Comparison of ENCODE assay signal across 36 cellular contexts in the genomic region with DNA sequence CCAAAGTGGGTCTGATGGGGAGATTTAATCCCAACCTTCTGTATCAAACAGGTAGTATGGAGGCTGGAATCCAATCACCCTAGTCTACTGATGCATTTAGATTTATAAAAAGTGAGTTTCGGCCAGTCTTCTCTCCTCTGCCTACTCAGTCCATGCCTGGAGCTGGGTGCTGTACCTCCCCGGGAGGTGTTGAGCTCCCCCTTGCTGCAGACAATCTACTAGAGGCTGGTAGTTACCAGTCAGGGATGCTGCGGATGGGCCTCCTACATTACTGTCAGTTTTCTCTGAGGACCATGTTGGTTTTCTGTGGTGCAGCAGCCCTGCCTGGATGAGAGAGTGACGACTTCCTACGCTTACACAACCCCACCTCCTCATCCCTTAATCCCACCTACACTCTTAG.
"Had no signal": no experiment of that assay in that cellular context is flagged by ENCODE, and none has a peak within 500 bp of the region (broad histone marks: within the 10 kb centered on the region; RNA-seq: fewer than 3 reads in every experiment).

No MANE protein-coding gene starts in this region.

- H3K27ac Mint-ChIP-seq: activated CD4-positive, alpha-beta memory T cell treated with anti-CD3 and anti-CD28 coated beads for 36 hours; activated CD4-positive, alpha-beta T cell treated with anti-CD3 and anti-CD28 coated beads for 36 hours; activated CD4-positive, alpha-beta T cell treated with anti-CD3 and anti-CD28 coated beads, Interleukin-2, amount 10 ng/mL, durations not matched to agents 24 days and 14 days; activated CD8-positive, alpha-beta memory T cell treated with anti-CD3 and anti-CD28 coated beads, Interleukin-2, amount 10 ng/mL, durations not matched to agents 7 days and 5 days; activated CD8-positive, alpha-beta T cell treated with anti-CD3 and anti-CD28 coated beads, Interleukin-2, amount 10 ng/mL, durations not matched to agents 7 days and 5 days; activated naive CD4-positive, alpha-beta T cell treated with anti-CD3 and anti-CD28 coated beads for 36 hours; activated naive CD4-positive, alpha-beta T cell treated with anti-CD3 and anti-CD28 coated beads, Interleukin-2, amount 50 U/mL, for 24 hours; activated naive CD8-positive, alpha-beta T cell treated with anti-CD3 and anti-CD28 coated beads for 36 hours; activated naive CD8-positive, alpha-beta T cell treated with anti-CD3 and anti-CD28 coated beads, Interleukin-2, amount 50 U/mL, for 24 hours; activated T-helper 1 cell treated with anti-CD3 and anti-CD28 coated beads, Interleukin-12 subunit alpha, Interleukin-12 subunit beta, Interleukin-2, Interleukin-4 antibody, amounts not matched to agents 30 ng/mL and 10 ng/mL and 1 ng/mL, durations not matched to agents 14 hours and 24 hours and 36 hours; activated T-helper 2 cell treated with anti-CD3 and anti-CD28 coated beads, Interferon-gamma antibody, Interleukin-2, Interleukin-4, amounts not matched to agents 10 μg/mL and 5 μg/mL and 100 μg/mL, durations not matched to agents 14 hours and 24 hours and 36 hours; effector memory CD8-positive, alpha-beta T cell; T-helper 17 cell; T-helper 2 cell treated with Interferon-gamma antibody and Interleukin-4, amounts not matched to agents 5 μg/mL and 100 μg/mL, for 36 hours had no signal

- H3K9me3 Mint-ChIP-seq: activated CD4-positive, alpha-beta memory T cell treated with anti-CD3 and anti-CD28 coated beads for 36 hours; activated CD4-positive, alpha-beta T cell treated with anti-CD3 and anti-CD28 coated beads, Interleukin-2, amount 10 ng/mL, durations not matched to agents 24 days and 14 days; activated naive CD4-positive, alpha-beta T cell treated with anti-CD3 and anti-CD28 coated beads for 36 hours; activated naive CD4-positive, alpha-beta T cell treated with anti-CD3 and anti-CD28 coated beads, Interleukin-2, amount 50 U/mL, for 24 hours; activated naive CD8-positive, alpha-beta T cell treated with anti-CD3 and anti-CD28 coated beads, Interleukin-2, amount 50 U/mL, for 24 hours had no signal

- H3K36me3 ChIP-seq: adrenal gland, esophagus muscularis mucosa, gastrocnemius medialis, heart left ventricle, WERI-Rb-1 had no signal

- ATAC-seq: activated CD4-positive, alpha-beta T cell treated with anti-CD3 and anti-CD28 coated beads for 36 hours; activated CD8-positive, alpha-beta memory T cell treated with anti-CD3 and anti-CD28 coated beads, Interleukin-2, amount 10 ng/mL, durations not matched to agents 7 days and 5 days; activated CD8-positive, alpha-beta T cell treated with anti-CD3 and anti-CD28 coated beads, Interleukin-2, amount 10 ng/mL, durations not matched to agents 7 days and 5 days; activated naive CD8-positive, alpha-beta T cell treated with anti-CD3 and anti-CD28 coated beads, Interleukin-2, amount 50 U/mL, for 24 hours; body of pancreas; effector memory CD8-positive, alpha-beta T cell; gastrocnemius medialis; heart left ventricle; T-helper 17 cell had no signal

- H3K27me3 Mint-ChIP-seq: activated CD4-positive, alpha-beta T cell treated with anti-CD3 and anti-CD28 coated beads, Interleukin-2, amount 10 ng/mL, durations not matched to agents 24 days and 14 days; activated CD8-positive, alpha-beta memory T cell treated with anti-CD3 and anti-CD28 coated beads, Interleukin-2, amount 10 ng/mL, durations not matched to agents 7 days and 5 days; effector memory CD8-positive, alpha-beta T cell; T-helper 17 cell had no signal

- H3K36me3 Mint-ChIP-seq: activated CD4-positive, alpha-beta memory T cell treated with anti-CD3 and anti-CD28 coated beads for 36 hours; activated CD8-positive, alpha-beta memory T cell treated with anti-CD3 and anti-CD28 coated beads, Interleukin-2, amount 10 ng/mL, durations not matched to agents 7 days and 5 days; activated naive CD4-positive, alpha-beta T cell treated with anti-CD3 and anti-CD28 coated beads, Interleukin-2, amount 50 U/mL, for 24 hours; activated naive CD8-positive, alpha-beta T cell treated with anti-CD3 and anti-CD28 coated beads for 36 hours had no signal

- H3K9me3 ChIP-seq: adrenal gland, body of pancreas, esophagus muscularis mucosa, gastrocnemius medialis, heart left ventricle had no signal

- H3K27ac ChIP-seq: adrenal gland, body of pancreas, esophagus muscularis mucosa, foreskin keratinocyte, gastrocnemius medialis, heart left ventricle, WERI-Rb-1 had no signal

- H3K4me1 Mint-ChIP-seq: activated CD4-positive, alpha-beta T cell treated with anti-CD3 and anti-CD28 coated beads for 36 hours; activated CD4-positive, alpha-beta T cell treated with anti-CD3 and anti-CD28 coated beads, Interleukin-2, amount 10 ng/mL, durations not matched to agents 24 days and 14 days; activated CD8-positive, alpha-beta memory T cell treated with anti-CD3 and anti-CD28 coated beads, Interleukin-2, amount 10 ng/mL, durations not matched to agents 7 days and 5 days; activated naive CD4-positive, alpha-beta T cell treated with anti-CD3 and anti-CD28 coated beads, Interleukin-2, amount 50 U/mL, for 24 hours; activated naive CD8-positive, alpha-beta T cell treated with anti-CD3 and anti-CD28 coated beads for 36 hours; activated naive CD8-positive, alpha-beta T cell treated with anti-CD3 and anti-CD28 coated beads, Interleukin-2, amount 50 U/mL, for 24 hours; T-helper 17 cell had no signal

- H3K4me3 ChIP-seq: adrenal gland, body of pancreas, esophagus muscularis mucosa, gastrocnemius medialis, heart left ventricle had no signal

- DNase-seq: activated CD4-positive, alpha-beta memory T cell treated with anti-CD3 and anti-CD28 coated beads for 36 hours; activated CD4-positive, alpha-beta T cell treated with anti-CD3 and anti-CD28 coated beads for 36 hours; activated CD4-positive, alpha-beta T cell treated with anti-CD3 and anti-CD28 coated beads, Interleukin-2, amount 10 ng/mL, durations not matched to agents 24 days and 14 days; activated CD4-positive, CD25-positive, alpha-beta regulatory T cell; activated CD4-positive, CD25-positive, alpha-beta regulatory T cell treated with anti-CD3 and anti-CD28 coated beads, Interleukin-2, amount 50 U/mL, for 72 hours; activated CD8-positive, alpha-beta memory T cell treated with anti-CD3 and anti-CD28 coated beads, Interleukin-2, amount 10 ng/mL, durations not matched to agents 7 days and 5 days; activated CD8-positive, alpha-beta memory T cell treated with anti-CD3 and anti-CD28 coated beads, Interleukin-2, amount 50 U/mL, for 4 hours; activated CD8-positive, alpha-beta T cell treated with anti-CD3 and anti-CD28 coated beads, Interleukin-2, amount 10 ng/mL, durations not matched to agents 7 days and 5 days; activated effector memory CD4-positive, alpha-beta T cell treated with anti-CD3 and anti-CD28 coated beads, Interleukin-2, amount 50 U/mL, for 16 hours; activated naive CD4-positive, alpha-beta T cell treated with anti-CD3 and anti-CD28 coated beads for 36 hours; activated naive CD8-positive, alpha-beta T cell treated with anti-CD3 and anti-CD28 coated beads for 36 hours; activated naive CD8-positive, alpha-beta T cell treated with anti-CD3 and anti-CD28 coated beads, Interleukin-2, amount 50 U/mL, for 24 hours; activated T-cell treated with anti-CD3 and anti-CD28 coated beads, Interleukin-2, amount 50 U/mL, for 1 hour; activated T-cell treated with anti-CD3 and anti-CD28 coated beads, Interleukin-2, amount 50 U/mL, for 48 hours; adrenal gland; amygdala; aorta; body of pancreas; caudate nucleus; cortex of kidney; dermis blood vessel endothelial cell; effector CD4-positive, alpha-beta T cell; effector memory CD8-positive, alpha-beta T cell; erythroblast; foreskin keratinocyte; gastrocnemius medialis; glutamatergic neuron; heart left ventricle; T-helper 17 cell; T1000; WERI-Rb-1 had no signal

- H3K4me3 Mint-ChIP-seq: activated CD4-positive, alpha-beta memory T cell treated with anti-CD3 and anti-CD28 coated beads for 36 hours; activated CD4-positive, alpha-beta T cell treated with anti-CD3 and anti-CD28 coated beads for 36 hours; activated CD4-positive, alpha-beta T cell treated with anti-CD3 and anti-CD28 coated beads, Interleukin-2, amount 10 ng/mL, durations not matched to agents 24 days and 14 days; activated CD8-positive, alpha-beta memory T cell treated with anti-CD3 and anti-CD28 coated beads, Interleukin-2, amount 10 ng/mL, durations not matched to agents 7 days and 5 days; activated CD8-positive, alpha-beta T cell treated with anti-CD3 and anti-CD28 coated beads, Interleukin-2, amount 10 ng/mL, durations not matched to agents 7 days and 5 days; activated naive CD4-positive, alpha-beta T cell treated with anti-CD3 and anti-CD28 coated beads for 36 hours; activated naive CD4-positive, alpha-beta T cell treated with anti-CD3 and anti-CD28 coated beads, Interleukin-2, amount 50 U/mL, for 24 hours; activated naive CD8-positive, alpha-beta T cell treated with anti-CD3 and anti-CD28 coated beads for 36 hours; activated naive CD8-positive, alpha-beta T cell treated with anti-CD3 and anti-CD28 coated beads, Interleukin-2, amount 50 U/mL, for 24 hours; activated T-helper 1 cell treated with anti-CD3 and anti-CD28 coated beads, Interleukin-12 subunit alpha, Interleukin-12 subunit beta, Interleukin-2, Interleukin-4 antibody, amounts not matched to agents 30 ng/mL and 10 ng/mL and 1 ng/mL, durations not matched to agents 14 hours and 24 hours and 36 hours; effector memory CD8-positive, alpha-beta T cell; T-helper 17 cell; T-helper 2 cell treated with Interferon-gamma antibody and Interleukin-4, amounts not matched to agents 5 μg/mL and 100 μg/mL, for 36 hours had no signal

- H3K27me3 ChIP-seq: adrenal gland, body of pancreas, gastrocnemius medialis had no signal

- H3K4me1 ChIP-seq: adrenal gland, body of pancreas, esophagus muscularis mucosa, foreskin keratinocyte, gastrocnemius medialis, heart left ventricle had no signal
